ENCODE assay signal across 37 cellular contexts in the genomic region with DNA sequence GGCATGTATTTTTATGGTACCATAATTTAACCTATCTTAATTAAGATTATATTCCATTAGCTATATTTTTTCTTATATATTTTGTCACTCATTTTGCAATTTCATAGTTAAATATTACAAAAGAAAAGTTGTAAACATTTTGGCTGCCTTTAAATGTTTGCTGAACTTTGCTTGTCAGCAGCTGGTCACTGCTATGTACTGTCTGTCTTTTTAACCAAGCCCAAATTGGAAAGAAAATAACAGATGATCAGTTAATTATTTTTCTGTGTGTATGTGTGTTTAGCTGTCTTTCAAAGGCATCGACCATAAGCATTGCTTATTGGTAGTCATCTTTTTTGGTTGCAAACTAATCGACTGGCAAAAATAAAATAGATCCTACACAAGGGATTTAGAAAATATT. TPM values are rescaled to one million over a fixed set of nuclear protein-coding genes. Genes with fewer than 3 reads are reported as not detected.
"Had no signal": no experiment of that assay in that cellular context is flagged by ENCODE, and none has a peak within 500 bp of the region (broad histone marks: within the 10 kb centered on the region; RNA-seq: fewer than 3 reads in every experiment).

No MANE protein-coding gene starts in this region.

- DNase-seq: activated B cell treated with CpG ODN at 0.5 μM for 24 hours; activated CD4-positive, alpha-beta memory T cell treated with anti-CD3 and anti-CD28 coated beads for 36 hours; activated CD4-positive, alpha-beta T cell treated with anti-CD3 and anti-CD28 coated beads for 4 hours; activated CD4-positive, alpha-beta T cell treated with anti-CD3 and anti-CD28 coated beads, Interleukin-2, amount 10 ng/mL, durations not matched to agents 24 days and 14 days; activated CD4-positive, alpha-beta T cell treated with anti-CD3 and anti-CD28 coated beads, Interleukin-2, amount 50 U/mL, for 1 hour; activated CD4-positive, alpha-beta T cell treated with anti-CD3 and anti-CD28 coated beads, Interleukin-2, amount 50 U/mL, for 4 hours; activated CD4-positive, CD25-positive, alpha-beta regulatory T cell treated with anti-CD3 and anti-CD28 coated beads, Interleukin-2, amount 50 U/mL, for 72 hours; activated CD8-positive, alpha-beta memory T cell treated with anti-CD3 and anti-CD28 coated beads, Interleukin-2, amount 50 U/mL, for 4 hours; activated CD8-positive, alpha-beta T cell treated with anti-CD3 and anti-CD28 coated beads for 36 hours; activated effector memory CD4-positive, alpha-beta T cell treated with anti-CD3 and anti-CD28 coated beads, Interleukin-2, amount 50 U/mL, for 16 hours; activated gamma-delta T cell treated with Interleukin-2 at 50 U/mL for 16 hours; activated naive CD4-positive, alpha-beta T cell; activated naive CD4-positive, alpha-beta T cell treated with anti-CD3 and anti-CD28 coated beads, Interleukin-2, amount 10 ng/mL, durations not matched to agents 7 days and 5 days; activated naive CD8-positive, alpha-beta T cell treated with anti-CD3 and anti-CD28 coated beads, Interleukin-2, amount 10 ng/mL, durations not matched to agents 7 days and 5 days; activated naive CD8-positive, alpha-beta T cell treated with anti-CD3 and anti-CD28 coated beads, Interleukin-2, amount 50 U/mL, for 24 hours; activated T-cell treated with anti-CD3 and anti-CD28 coated beads for 4 hours; activated T-cell treated with anti-CD3 and anti-CD28 coated beads, Interleukin-2, amount 50 U/mL, for 1 hour; activated T-cell treated with anti-CD3 and anti-CD28 coated beads, Interleukin-2, amount 50 U/mL, for 4 hours; activated T-cell treated with anti-CD3 and anti-CD28 coated beads, Interleukin-2, amount 50 U/mL, for 72 hours; amygdala; anterior cingulate cortex; caudate nucleus; cerebellar nuclear complex; T-helper 1 cell; T-helper 2 cell; T-helper 9 cell had no signal

- H3K36me3 Mint-ChIP-seq: activated CD4-positive, alpha-beta memory T cell treated with anti-CD3 and anti-CD28 coated beads for 36 hours; activated naive CD4-positive, alpha-beta T cell treated with anti-CD3 and anti-CD28 coated beads, Interleukin-2, amount 10 ng/mL, durations not matched to agents 7 days and 5 days; activated naive CD4-positive, alpha-beta T cell treated with anti-CD3 and anti-CD28 coated beads, Interleukin-2, amount 50 U/mL, for 24 hours; activated naive CD8-positive, alpha-beta T cell treated with anti-CD3 and anti-CD28 coated beads, Interleukin-2, amount 10 ng/mL, durations not matched to agents 7 days and 5 days; brain had no signal

- H3K27ac ChIP-seq: ascending aorta, cardiac muscle cell, VCaP had no signal

- H3K4me1 Mint-ChIP-seq: activated B cell treated with CpG ODN at 0.5 μM for 24 hours; activated CD4-positive, alpha-beta T cell treated with anti-CD3 and anti-CD28 coated beads, Interleukin-2, amount 10 ng/mL, durations not matched to agents 24 days and 14 days; activated naive CD4-positive, alpha-beta T cell treated with anti-CD3 and anti-CD28 coated beads, Interleukin-2, amount 10 ng/mL, durations not matched to agents 7 days and 5 days; activated naive CD4-positive, alpha-beta T cell treated with anti-CD3 and anti-CD28 coated beads, Interleukin-2, amount 50 U/mL, for 24 hours; activated naive CD8-positive, alpha-beta T cell treated with anti-CD3 and anti-CD28 coated beads, Interleukin-2, amount 10 ng/mL, durations not matched to agents 7 days and 5 days; activated naive CD8-positive, alpha-beta T cell treated with anti-CD3 and anti-CD28 coated beads, Interleukin-2, amount 50 U/mL, for 24 hours; activated T-helper 17 cell treated with anti-CD3 and anti-CD28 coated beads, Interleukin-2, amount 50 U/mL, for 72 hours; central memory CD8-positive, alpha-beta T cell had no signal

- H3K9me3 Mint-ChIP-seq: activated CD4-positive, alpha-beta T cell treated with anti-CD3 and anti-CD28 coated beads, Interleukin-2, amount 10 ng/mL, durations not matched to agents 24 days and 14 days; activated naive CD4-positive, alpha-beta T cell treated with anti-CD3 and anti-CD28 coated beads, Interleukin-2, amount 10 ng/mL, durations not matched to agents 7 days and 5 days; activated naive CD8-positive, alpha-beta T cell treated with anti-CD3 and anti-CD28 coated beads, Interleukin-2, amount 10 ng/mL, durations not matched to agents 7 days and 5 days; activated naive CD8-positive, alpha-beta T cell treated with anti-CD3 and anti-CD28 coated beads, Interleukin-2, amount 50 U/mL, for 24 hours; activated T-cell treated with anti-CD3 and anti-CD28 coated beads, Interleukin-2, amount 50 U/mL, for 72 hours; activated T-helper 17 cell treated with anti-CD3 and anti-CD28 coated beads, Interleukin-2, amount 50 U/mL, for 72 hours; T-helper 2 cell treated with Interferon-gamma antibody and Interleukin-4, amounts not matched to agents 5 μg/mL and 100 μg/mL, for 36 hours had no signal

- H3K27me3 Mint-ChIP-seq: activated naive CD4-positive, alpha-beta T cell treated with anti-CD3 and anti-CD28 coated beads, Interleukin-2, amount 10 ng/mL, durations not matched to agents 7 days and 5 days had no signal

- ATAC-seq: activated CD8-positive, alpha-beta T cell treated with anti-CD3 and anti-CD28 coated beads for 36 hours; activated naive CD8-positive, alpha-beta T cell treated with anti-CD3 and anti-CD28 coated beads, Interleukin-2, amount 50 U/mL, for 24 hours; activated T-cell treated with anti-CD3 and anti-CD28 coated beads, Interleukin-2, amount 50 U/mL, for 4 hours; activated T-cell treated with anti-CD3 and anti-CD28 coated beads, Interleukin-2, amount 50 U/mL, for 72 hours; activated T-helper 17 cell treated with anti-CD3 and anti-CD28 coated beads, Interleukin-2, amount 50 U/mL, for 72 hours had no signal

- H3K4me3 ChIP-seq: ascending aorta, cardiac muscle cell had no signal

- H3K4me1 ChIP-seq: ascending aorta had no signal

- H3K27ac Mint-ChIP-seq: activated B cell treated with CpG ODN at 0.5 μM for 24 hours; activated CD4-positive, alpha-beta memory T cell treated with anti-CD3 and anti-CD28 coated beads for 36 hours; activated CD4-positive, alpha-beta T cell treated with anti-CD3 and anti-CD28 coated beads, Interleukin-2, amount 10 ng/mL, durations not matched to agents 24 days and 14 days; activated CD8-positive, alpha-beta T cell treated with anti-CD3 and anti-CD28 coated beads for 36 hours; activated naive CD4-positive, alpha-beta T cell treated with anti-CD3 and anti-CD28 coated beads, Interleukin-2, amount 10 ng/mL, durations not matched to agents 7 days and 5 days; activated naive CD4-positive, alpha-beta T cell treated with anti-CD3 and anti-CD28 coated beads, Interleukin-2, amount 50 U/mL, for 24 hours; activated naive CD8-positive, alpha-beta T cell; activated naive CD8-positive, alpha-beta T cell treated with anti-CD3 and anti-CD28 coated beads, Interleukin-2, amount 10 ng/mL, durations not matched to agents 7 days and 5 days; activated naive CD8-positive, alpha-beta T cell treated with anti-CD3 and anti-CD28 coated beads, Interleukin-2, amount 50 U/mL, for 24 hours; activated T-cell treated with anti-CD3 and anti-CD28 coated beads, Interleukin-2, amount 50 U/mL, for 72 hours; activated T-helper 1 cell treated with anti-CD3 and anti-CD28 coated beads, Interleukin-12 subunit alpha, Interleukin-12 subunit beta, Interleukin-2, Interleukin-4 antibody, amounts not matched to agents 30 ng/mL and 10 ng/mL and 1 ng/mL, durations not matched to agents 14 hours and 24 hours and 36 hours; activated T-helper 17 cell treated with anti-CD3 and anti-CD28 coated beads, Interleukin-2, amount 50 U/mL, for 72 hours; brain; T-helper 1 cell treated with Interleukin-12 subunit alpha and Interleukin-12 subunit beta and Interleukin-4 antibody, amounts not matched to agents 30 μg/mL and 1 μg/mL, for 36 hours; T-helper 2 cell treated with Interferon-gamma antibody and Interleukin-4, amounts not matched to agents 5 μg/mL and 100 μg/mL, for 36 hours had no signal

- H3K4me3 Mint-ChIP-seq: activated B cell treated with CpG ODN at 0.5 μM for 24 hours; activated CD4-positive, alpha-beta memory T cell treated with anti-CD3 and anti-CD28 coated beads for 36 hours; activated CD4-positive, alpha-beta T cell treated with anti-CD3 and anti-CD28 coated beads, Interleukin-2, amount 10 ng/mL, durations not matched to agents 24 days and 14 days; activated CD8-positive, alpha-beta T cell treated with anti-CD3 and anti-CD28 coated beads for 36 hours; activated naive CD4-positive, alpha-beta T cell treated with anti-CD3 and anti-CD28 coated beads, Interleukin-2, amount 10 ng/mL, durations not matched to agents 7 days and 5 days; activated naive CD4-positive, alpha-beta T cell treated with anti-CD3 and anti-CD28 coated beads, Interleukin-2, amount 50 U/mL, for 24 hours; activated naive CD8-positive, alpha-beta T cell; activated naive CD8-positive, alpha-beta T cell treated with anti-CD3 and anti-CD28 coated beads, Interleukin-2, amount 10 ng/mL, durations not matched to agents 7 days and 5 days; activated naive CD8-positive, alpha-beta T cell treated with anti-CD3 and anti-CD28 coated beads, Interleukin-2, amount 50 U/mL, for 24 hours; activated T-cell treated with anti-CD3 and anti-CD28 coated beads, Interleukin-2, amount 50 U/mL, for 4 hours; activated T-cell treated with anti-CD3 and anti-CD28 coated beads, Interleukin-2, amount 50 U/mL, for 72 hours; activated T-helper 1 cell treated with anti-CD3 and anti-CD28 coated beads, Interleukin-12 subunit alpha, Interleukin-12 subunit beta, Interleukin-2, Interleukin-4 antibody, amounts not matched to agents 30 ng/mL and 10 ng/mL and 1 ng/mL, durations not matched to agents 14 hours and 24 hours and 36 hours; activated T-helper 17 cell treated with anti-CD3 and anti-CD28 coated beads, Interleukin-2, amount 50 U/mL, for 72 hours; brain; central memory CD8-positive, alpha-beta T cell; T-helper 1 cell treated with Interleukin-12 subunit alpha and Interleukin-12 subunit beta and Interleukin-4 antibody, amounts not matched to agents 30 μg/mL and 1 μg/mL, for 36 hours; T-helper 2 cell treated with Interferon-gamma antibody and Interleukin-4, amounts not matched to agents 5 μg/mL and 100 μg/mL, for 36 hours had no signal

- H3K36me3 ChIP-seq: ascending aorta, cardiac muscle cell had no signal

- H3K27me3 ChIP-seq: ascending aorta, cardiac muscle cell had no signal

RNA-seq across cellular contexts. Expression of a gene that starts 54.4 kb away (rescaled TPM):
- total RNA-seq: activated B cell treated with CpG ODN at 0.5 μM for 24 hours had no signal
